Comparison of ENCODE assay signal across 23 cellular contexts in the genomic region with DNA sequence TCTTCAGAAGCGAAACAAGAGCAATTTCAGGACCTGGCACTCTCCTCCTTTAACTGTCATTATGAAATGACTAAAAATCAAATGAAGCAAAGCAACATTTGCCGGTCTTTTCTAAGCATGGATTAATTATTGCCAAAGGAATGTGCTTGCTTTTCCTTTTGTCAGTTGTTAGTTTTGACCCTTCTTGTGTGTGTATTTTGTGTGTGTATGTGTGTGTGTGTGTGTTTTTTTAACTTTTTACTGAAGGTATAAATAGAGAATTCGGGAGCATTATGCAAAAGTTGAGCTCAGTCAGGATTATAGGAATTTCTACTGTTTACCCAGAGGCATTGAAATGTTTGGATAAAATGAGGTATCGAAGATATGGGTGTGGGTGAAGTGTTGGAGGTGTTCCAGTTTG.
"Had no signal": no experiment of that assay in that cellular context is flagged by ENCODE, and none has a peak within 500 bp of the region (broad histone marks: within the 10 kb centered on the region; RNA-seq: fewer than 3 reads in every experiment).

No MANE protein-coding gene starts in this region.

- H3K4me1 Mint-ChIP-seq: activated CD8-positive, alpha-beta memory T cell treated with anti-CD3 and anti-CD28 coated beads, Interleukin-2, amount 10 ng/mL, durations not matched to agents 7 days and 5 days; activated naive CD4-positive, alpha-beta T cell treated with anti-CD3 and anti-CD28 coated beads, Interleukin-2, amount 10 ng/mL, durations not matched to agents 7 days and 5 days; immature natural killer cell; naive thymus-derived CD4-positive, alpha-beta T cell had no signal

- H3K36me3 ChIP-seq: cardiac muscle cell, neutrophil, tibial nerve, uterus had no signal

- H3K4me3 Mint-ChIP-seq: activated CD8-positive, alpha-beta memory T cell treated with anti-CD3 and anti-CD28 coated beads, Interleukin-2, amount 10 ng/mL, durations not matched to agents 7 days and 5 days; activated naive CD4-positive, alpha-beta T cell treated with anti-CD3 and anti-CD28 coated beads, Interleukin-2, amount 10 ng/mL, durations not matched to agents 7 days and 5 days; immature natural killer cell; naive thymus-derived CD4-positive, alpha-beta T cell; T-helper 2 cell treated with Interferon-gamma antibody and Interleukin-4, amounts not matched to agents 5 μg/mL and 100 μg/mL, for 36 hours had no signal

- DNase-seq: activated CD4-positive, alpha-beta T cell treated with anti-CD3 and anti-CD28 coated beads for 1 hour; activated CD4-positive, alpha-beta T cell treated with anti-CD3 and anti-CD28 coated beads, Interleukin-2, amount 50 U/mL, for 48 hours; activated CD8-positive, alpha-beta memory T cell treated with anti-CD3 and anti-CD28 coated beads, Interleukin-2, amount 10 ng/mL, durations not matched to agents 7 days and 5 days; activated naive CD4-positive, alpha-beta T cell treated with anti-CD3 and anti-CD28 coated beads, Interleukin-2, amount 10 ng/mL, durations not matched to agents 7 days and 5 days; activated T-cell treated with anti-CD3 and anti-CD28 coated beads, Interleukin-2, amount 50 U/mL, for 1 hour; effector CD8-positive, alpha-beta T cell; foreskin melanocyte; immature natural killer cell; left cardiac atrium; mucosa of descending colon; naive thymus-derived CD4-positive, alpha-beta T cell; stimulated activated CD4-positive, alpha-beta T cell treated with anti-CD3 and anti-CD28 coated beads, Interleukin-15, amount 100 ng/mL, for 24 hours; stimulated activated CD4-positive, alpha-beta T cell treated with anti-CD3 and anti-CD28 coated beads, Interleukin-4, amount 100 ng/mL, for 24 hours; stimulated activated naive CD4-positive, alpha-beta T cell; uterus had no signal

- ATAC-seq: activated CD8-positive, alpha-beta memory T cell treated with anti-CD3 and anti-CD28 coated beads, Interleukin-2, amount 10 ng/mL, durations not matched to agents 7 days and 5 days; left cardiac atrium; mucosa of descending colon; naive thymus-derived CD4-positive, alpha-beta T cell had no signal

- H3K27me3 Mint-ChIP-seq: activated CD8-positive, alpha-beta memory T cell treated with anti-CD3 and anti-CD28 coated beads, Interleukin-2, amount 10 ng/mL, durations not matched to agents 7 days and 5 days; activated naive CD4-positive, alpha-beta T cell treated with anti-CD3 and anti-CD28 coated beads, Interleukin-2, amount 10 ng/mL, durations not matched to agents 7 days and 5 days; naive thymus-derived CD4-positive, alpha-beta T cell had no signal

- H3K27ac ChIP-seq: cardiac muscle cell, neutrophil, skin epidermis, tibial nerve, uterus had no signal

- H3K4me1 ChIP-seq: uterus had no signal

- H3K27ac Mint-ChIP-seq: activated CD8-positive, alpha-beta memory T cell treated with anti-CD3 and anti-CD28 coated beads, Interleukin-2, amount 10 ng/mL, durations not matched to agents 7 days and 5 days; activated naive CD4-positive, alpha-beta T cell treated with anti-CD3 and anti-CD28 coated beads, Interleukin-2, amount 10 ng/mL, durations not matched to agents 7 days and 5 days; immature natural killer cell; naive thymus-derived CD4-positive, alpha-beta T cell; T-helper 2 cell treated with Interferon-gamma antibody and Interleukin-4, amounts not matched to agents 5 μg/mL and 100 μg/mL, for 36 hours had no signal

- H3K27me3 ChIP-seq: cardiac muscle cell, neutrophil, tibial nerve, uterus had no signal

- H3K9me3 ChIP-seq: mucosa of descending colon, neutrophil, tibial nerve, uterus had no signal

- H3K36me3 Mint-ChIP-seq: activated CD8-positive, alpha-beta memory T cell treated with anti-CD3 and anti-CD28 coated beads, Interleukin-2, amount 10 ng/mL, durations not matched to agents 7 days and 5 days; activated naive CD4-positive, alpha-beta T cell treated with anti-CD3 and anti-CD28 coated beads, Interleukin-2, amount 10 ng/mL, durations not matched to agents 7 days and 5 days; immature natural killer cell; naive thymus-derived CD4-positive, alpha-beta T cell had no signal

- FAIRE-seq: astrocyte, colon had no signal

- H3K4me3 ChIP-seq: cardiac muscle cell, lung, mucosa of descending colon, skin epidermis, uterus had no signal
